ENCODE assay signal across 14 cellular contexts in the genomic region with DNA sequence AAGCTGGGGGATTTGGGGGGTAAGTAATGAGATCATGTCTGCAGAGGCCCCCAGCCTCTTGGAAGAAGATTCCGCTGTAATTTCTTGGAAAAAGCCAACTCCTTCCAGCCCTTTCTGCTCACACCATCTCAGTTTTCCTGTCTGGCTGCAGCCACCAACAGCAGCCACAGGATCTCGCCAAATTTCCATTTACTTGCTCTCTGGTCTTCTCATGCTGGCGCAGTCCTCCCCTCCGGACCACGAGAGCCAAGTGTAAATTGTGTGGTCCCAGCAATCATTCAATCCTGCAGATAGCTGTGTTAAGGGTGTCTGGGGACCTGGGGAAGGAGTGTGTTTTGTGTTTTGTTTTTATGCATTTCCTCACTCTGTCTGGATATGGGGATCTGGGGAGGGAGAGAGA.
"Had no signal": no experiment of that assay in that cellular context is flagged by ENCODE, and none has a peak within 500 bp of the region (broad histone marks: within the 10 kb centered on the region; RNA-seq: fewer than 3 reads in every experiment).

No MANE protein-coding gene starts in this region.

- H3K36me3 Mint-ChIP-seq: activated naive CD4-positive, alpha-beta T cell treated with anti-CD3 and anti-CD28 coated beads, Interleukin-2, amount 50 U/mL, for 72 hours had no signal

- H3K36me3 ChIP-seq: brain microvascular endothelial cell, gastrocnemius medialis, pancreas, tibial nerve had no signal

- H3K27ac Mint-ChIP-seq: activated naive CD4-positive, alpha-beta T cell treated with anti-CD3 and anti-CD28 coated beads, Interleukin-2, amount 50 U/mL, for 72 hours; activated T-cell treated with anti-CD3 and anti-CD28 coated beads, Interleukin-2, amount 50 U/mL, for 24 hours had no signal

- H3K9me3 Mint-ChIP-seq: activated naive CD4-positive, alpha-beta T cell treated with anti-CD3 and anti-CD28 coated beads, Interleukin-2, amount 50 U/mL, for 72 hours; activated T-cell treated with anti-CD3 and anti-CD28 coated beads, Interleukin-2, amount 50 U/mL, for 24 hours; neural crest cell had no signal

- H3K27me3 Mint-ChIP-seq: activated T-cell treated with anti-CD3 and anti-CD28 coated beads, Interleukin-2, amount 50 U/mL, for 24 hours had no signal

- DNase-seq: activated effector memory CD4-positive, alpha-beta T cell treated with anti-CD3 and anti-CD28 coated beads, Interleukin-2, amount 50 U/mL, for 16 hours; activated T-cell treated with anti-CD3 and anti-CD28 coated beads, Interleukin-2, amount 50 U/mL, for 24 hours; amniotic stem cell; brain microvascular endothelial cell; gastrocnemius medialis; hippocampal formation; pancreas; stimulated activated CD4-positive, alpha-beta T cell treated with anti-CD3 and anti-CD28 coated beads, Interleukin-4, amount 100 ng/mL, for 4 hours had no signal

- H3K27ac ChIP-seq: brain microvascular endothelial cell, gastrocnemius medialis, pancreas had no signal

- ATAC-seq: activated CD4-positive, CD25-positive, alpha-beta regulatory T cell treated with anti-CD3 and anti-CD28 coated beads, Interleukin-2, amount 50 U/mL, for 24 hours; activated naive CD4-positive, alpha-beta T cell treated with anti-CD3 and anti-CD28 coated beads, Interleukin-2, amount 50 U/mL, for 72 hours; gastrocnemius medialis; pancreas had no signal

- H3K4me3 Mint-ChIP-seq: activated T-cell treated with anti-CD3 and anti-CD28 coated beads, Interleukin-2, amount 50 U/mL, for 24 hours; neural crest cell had no signal

- H3K27me3 ChIP-seq: brain microvascular endothelial cell, gastrocnemius medialis, pancreas, tibial nerve had no signal

- H3K4me1 ChIP-seq: pancreas had no signal

- H3K4me3 ChIP-seq: gastrocnemius medialis, lung, pancreas, skin epidermis, tibial nerve had no signal

- H3K9me3 ChIP-seq: gastrocnemius medialis, pancreas, tibial nerve had no signal
